In genomic region chr22:48700566-48701295, GRCh38 we compare ENCODE assay signal across 20 cellular contexts.
DNase-seq lines count a peak whose midpoint lies in the region; ATAC-seq and TF ChIP-seq lines count a peak whose summit lies in the region.
"Had no signal": no experiment of that assay in that cellular context is flagged by ENCODE, and none has a peak within 500 bp of the region (broad histone marks: within the 10 kb centered on the region; RNA-seq: fewer than 3 reads in every experiment).

No MANE protein-coding gene starts in this region.

- H3K4me3 Mint-ChIP-seq in endodermal cell = no peak overlapping the region
- H3K4me3 Mint-ChIP-seq: central memory CD8-positive, alpha-beta T cell had no signal

- intact Hi-C loops in posterior cingulate gyrus (cut with DNase I) = loop anchor here (2.0 kb wide), 1 partner anchor 124 kb away; no protein-coding TSS in a partner anchor

- no peak for ATAC-seq in HG03521 (IDR thresholded peaks at IDR 0.05; ENCODE audit: unreplicated experiment)
- ATAC-seq: sciatic nerve had no signal

- no peaks in the 10 kb centered on the region for H3K36me3 ChIP-seq in H7 (replicated peaks; ENCODE audit: control insufficient read depth, insufficient read depth, low read length)
- H3K36me3 ChIP-seq in endodermal cell (ENCODE audit: control insufficient read depth, insufficient read depth, low read length) = no peaks in the 10 kb centered on the region

- no peaks in the 10 kb centered on the region for H3K36me3 Mint-ChIP-seq in endodermal cell (ENCODE audit: low read depth)

- no peak overlapping the region for H3K27ac ChIP-seq in endodermal cell (ENCODE audit: low read depth, low read length)
- H3K27ac ChIP-seq: HL-60, SK-N-MC had no signal

- H3K9me3 ChIP-seq in endodermal cell (ENCODE audit: control insufficient read depth, low read length) = no peaks in the 10 kb centered on the region

- DNase-seq in H7 (peak; percentile 69), NCI-H524 (lab: John Stamatoyannopoulos, UW) (peak; percentile 95 to 98), endodermal cell (no peak), posterior cingulate gyrus (peak in 8 of 10 donors; percentile 25 to 89 (median 52)), NCI-H2227 treated with DMSO at 0.1 percent for 48 hours (lab: John Stamatoyannopoulos, UW) (no peak)
- DNase-seq in stimulated activated CD4-positive, alpha-beta T cell treated with anti-CD3 and anti-CD28 coated beads, Interleukin-2, amount 100 ng/mL, for 48 hours = no peak
- DNase-seq: activated CD4-positive, alpha-beta T cell treated with anti-CD3 and anti-CD28 coated beads for 48 hours; activated CD8-positive, alpha-beta memory T cell treated with anti-CD3 and anti-CD28 coated beads, Interleukin-2, amount 50 U/mL, for 4 hours; activated gamma-delta T cell treated with Interleukin-2 at 50 U/mL for 16 hours; AML-193; GDM1; NCI-H1092 treated with DMSO at 0.1 percent for 48 hours; NCI-H345; occipital lobe; stimulated activated CD4-positive, alpha-beta T cell treated with anti-CD3 and anti-CD28 coated beads, Interleukin-2, amount 100 ng/mL, for 24 hours had no signal

- H3K27ac Mint-ChIP-seq in endodermal cell = no peak overlapping the region

- H3K27me3 Mint-ChIP-seq in endodermal cell (ENCODE audit: insufficient read depth) = no peaks in the 10 kb centered on the region
- H3K27me3 Mint-ChIP-seq: central memory CD8-positive, alpha-beta T cell had no signal

- H3K27me3 ChIP-seq in H7 (ENCODE audit: control insufficient read depth, insufficient read depth, low read length) (no peaks in the 10 kb centered on the region), endodermal cell (ENCODE audit: control insufficient read depth, insufficient read depth, low read length, poor library complexity, severe bottlenecking) (no peaks in the 10 kb centered on the region)

- no peaks in the 10 kb centered on the region for H3K9me3 Mint-ChIP-seq in endodermal cell
- H3K9me3 Mint-ChIP-seq: central memory CD8-positive, alpha-beta T cell had no signal

- H3K9ac ChIP-seq in endodermal cell (ENCODE audit: extremely low read depth, low read length, poor library complexity, severe bottlenecking) = no peak overlapping the region

- H3K4me1 Mint-ChIP-seq in endodermal cell = peaks cover 15% of the 10 kb centered on the region
- H3K4me1 Mint-ChIP-seq: central memory CD8-positive, alpha-beta T cell had no signal

- peak; percentile 21 for TF ChIP-seq CTCF in endodermal cell (conservative IDR thresholded peaks at IDR 0.05)

- 89 to 97% methylated on average over 12 to 19 of the region's 19 CpGs for WGBS in endodermal cell (ENCODE audit: insufficient coverage in 1 of 2, insufficient read length in 1 of 2), 2 experiments

- H3K4me3 ChIP-seq in H7 (ENCODE audit: insufficient read depth, low read depth, low read length) = no peak overlapping the region
- no peak overlapping the region for H3K4me3 ChIP-seq in endodermal cell (ENCODE audit: low read length)
- H3K4me3 ChIP-seq: SK-N-MC had no signal

- H3K4me1 ChIP-seq in endodermal cell (ENCODE audit: control insufficient read depth, insufficient read depth, low read length) = no peaks in the 10 kb centered on the region

Comparison
In these comparisons a context has a peak if more than half of its experiments do, and no peak if none do; other contexts are left out.
1. DNase-seq: peak in H7 (single experiment), NCI-H524 (2 of 2) and posterior cingulate gyrus (8 of 10); none in endodermal cell (single experiment), stimulated activated CD4-positive, alpha-beta T cell treated with anti-CD3 and anti-CD28 coated beads, Interleukin-2, amount 100 ng/mL, for 48 hours (0 of 2) and NCI-H2227 treated with DMSO at 0.1 percent for 48 hours (single experiment).